In the genomic region with DNA sequence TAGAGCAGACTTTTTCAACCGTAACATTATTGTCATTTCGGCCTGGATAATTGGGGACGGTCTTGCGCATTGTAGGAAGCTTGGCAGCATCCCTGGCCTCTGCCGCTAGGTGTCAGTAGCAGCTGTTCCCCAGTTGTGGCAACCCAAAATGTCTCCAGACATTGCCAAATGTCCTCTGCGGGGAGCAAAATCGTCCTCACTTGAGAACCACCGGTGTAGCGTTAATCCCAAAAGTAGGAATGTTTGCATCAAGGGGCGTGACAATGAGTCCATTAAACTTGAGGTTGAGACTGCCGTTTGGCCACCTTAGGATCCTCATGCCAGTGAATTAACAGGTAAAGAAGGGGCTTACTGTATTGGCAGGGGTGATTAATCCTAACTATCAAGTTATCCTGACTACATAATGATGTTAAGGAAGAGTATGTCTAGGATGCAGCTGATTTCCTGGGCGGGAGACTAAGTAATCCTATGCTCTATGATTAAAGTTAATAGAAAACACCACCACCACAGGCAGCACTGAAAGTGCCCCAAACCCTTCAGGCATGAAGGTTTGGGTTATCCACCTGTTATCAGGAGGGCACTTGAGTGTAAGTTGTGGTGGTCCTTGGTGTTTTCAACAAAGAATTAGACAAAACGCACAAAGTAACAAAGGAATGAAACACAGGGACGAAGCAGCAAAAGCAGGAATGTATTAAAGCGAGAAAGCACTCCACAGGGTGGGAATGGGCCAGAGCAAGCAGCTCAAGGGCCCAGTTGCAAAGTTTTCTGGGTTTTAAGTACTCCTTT, we compare ENCODE assay signal across 8 cellular contexts. TPM values are rescaled to one million over a fixed set of nuclear protein-coding genes. Genes with fewer than 3 reads are reported as not detected.
DNase-seq lines count a peak whose midpoint lies in the region; ATAC-seq and TF ChIP-seq lines count a peak whose summit lies in the region.

No MANE protein-coding gene starts in this region.

- H3K4me3 ChIP-seq in choroid plexus epithelial cell (ENCODE audit: low read depth, low read length) (peak overlapping the region; percentile 4), left lung (no peak overlapping the region)

- H3K36me3 ChIP-seq in left lung: no peaks in the 10 kb centered on the region

- no peak overlapping the region for H3K27ac ChIP-seq in left lung

- no peaks in the 10 kb centered on the region for H3K27me3 ChIP-seq in left lung

- peak; percentile 79 for DNase-seq in ELR (ENCODE audit: low read depth)
- peak; percentile 30 for DNase-seq in NCI-H510A (lab: John Stamatoyannopoulos, UW)
- peak; percentile 90 for DNase-seq in activated CD4-positive, alpha-beta T cell treated with anti-CD3 and anti-CD28 coated beads for 48 hours
- DNase-seq in choroid plexus epithelial cell (ENCODE audit: low read depth): peak; percentile 87
- DNase-seq in left lung: peak; percentile 82 to 89
- DNase-seq in stimulated activated CD4-positive, alpha-beta T cell treated with anti-CD3 and anti-CD28 coated beads, TNF-alpha, amount 100 ng/mL, for 1 hour (ENCODE audit: low read depth in 3 of 3, low spot score in 1 of 3): peak; percentile 67 to 72 (median 70)
- no peak for DNase-seq in NCI-H2196 (lab: John Stamatoyannopoulos, UW; ENCODE audit: unreplicated experiment)

- intact Hi-C loops in left lung (cut with DNase I): no loop called here

- ATAC-seq in HG02852 (IDR thresholded peaks at IDR 0.05; ENCODE audit: unreplicated experiment) (peak; percentile 45), left lung (peak; percentile 81)

- peaks cover 0 to 29% of the 10 kb centered on the region in 2 donors for H3K4me1 ChIP-seq in left lung

- peaks cover 0 to 9% of the 10 kb centered on the region in 2 donors for H3K9me3 ChIP-seq in left lung

- TF ChIP-seq CTCF in choroid plexus epithelial cell (conservative IDR thresholded peaks at IDR 0.05; ENCODE audit: low read depth, low read length) (peak; percentile 100), left lung (IDR thresholded peaks at IDR 0.05) (peak; percentile 95 to 96)

RNA-seq across cellular contexts. Expression of a gene that starts 4.9 kb away (rescaled TPM):
- total RNA-seq in left lung: 1 to 10 TPM; 4.5 to 6.8 TPM

RNA-seq across cellular contexts. Expression of a gene that starts 15.7 kb away (rescaled TPM):
- 1 to 10 TPM; 8.7 to 10.0 TPM for total RNA-seq in left lung
